In genomic region chr11:44036811-44037657, GRCh38 we compare ENCODE assay signal across 8 cellular contexts. TPM values are rescaled to one million over a fixed set of nuclear protein-coding genes. Genes with fewer than 3 reads are reported as not detected.
DNase-seq lines count a peak whose midpoint lies in the region; ATAC-seq and TF ChIP-seq lines count a peak whose summit lies in the region.

No MANE protein-coding gene starts in this region.

- no peak for TF ChIP-seq POLR2A in transverse colon (IDR thresholded peaks at IDR 0.05)

- H3K9me3 ChIP-seq in transverse colon, result no peaks in the 10 kb centered on the region

- DNase-seq in 8988T, result peak; percentile 48
- DNase-seq in NCI-H2227 treated with DMSO at 0.1 percent for 48 hours (lab: John Stamatoyannopoulos, UW), result peak; percentile 89
- DNase-seq in fibroblast of gingiva (ENCODE audit: low read depth), result peak; percentile 74
- DNase-seq in myocyte (ENCODE audit: low read depth), result peak; percentile 88
- DNase-seq in transverse colon, result peak; percentile 62

- no peak overlapping the region for H3K4me3 ChIP-seq in WI38 (ENCODE audit: low read depth, low read length)
- H3K4me3 ChIP-seq in transverse colon, result no peak overlapping the region

- in situ Hi-C loops in transverse colon (cut with MboI; ENCODE audit: low pct_ligation_motif_present in 1 of 4, low pct_unique_long_range_greater_than_20kb in 1 of 4, low sequenced_read_pairs in 3 of 4), result loop anchor here in 1 of 4 donors (10.0 kb wide), 1 partner anchor 142 kb away; no protein-coding TSS in a partner anchor

- H3K27ac ChIP-seq in transverse colon, result peak overlapping the region in 1 of 4 donors; percentile 9

- peak; percentile 73 for ATAC-seq in HG03108 (IDR thresholded peaks at IDR 0.05; ENCODE audit: unreplicated experiment)

- no peaks in the 10 kb centered on the region for H3K27me3 ChIP-seq in transverse colon

- intact Hi-C loops in transverse colon (cut with DNase I; ENCODE audit: low total_unique reads), result loop anchor here (5.0 to 10.0 kb wide), 2 partner anchors 145 to 352 kb away; partner anchors contain the start of gene HSD17B12

- WGBS in transverse colon (ENCODE audit: low coverage in 1 of 2), 2 donors, result 0 to 29% methylated on average over 1 to 12 of the region's 12 CpGs

- TF ChIP-seq CTCF in GM12874 (IDR thresholded peaks at IDR 0.05; ENCODE audit: insufficient read depth, low read depth, low read length) (peak; percentile 75), WI38 (IDR thresholded peaks at IDR 0.05; ENCODE audit: low read depth, low read length) (peak; percentile 84), transverse colon (IDR thresholded peaks at IDR 0.05) (peak; percentile 57 to 69 (median 65))

- peaks cover 0 to 2% (median 0%) of the 10 kb centered on the region in 4 donors for H3K4me1 ChIP-seq in transverse colon

- no peak for TF ChIP-seq EP300 in transverse colon (IDR thresholded peaks at IDR 0.05; ENCODE audit: low read depth)

- H3K36me3 ChIP-seq in transverse colon, result no peaks in the 10 kb centered on the region

RNA-seq across cellular contexts. Expression of gene ACCSL, which starts 10.7 kb away (rescaled TPM):
- not detected in 2 replicates for total RNA-seq in myocyte
- polyA plus RNA-seq in myocyte (2012), result not detected
- total RNA-seq in transverse colon, result not detected

RNA-seq across cellular contexts. Expression of gene ACCS, which starts 29.0 kb away (rescaled TPM):
- total RNA-seq in myocyte, result 10.7 and 11.4 TPM in 2 replicates
- polyA plus RNA-seq in myocyte (2012), result 15.2 TPM
- total RNA-seq in transverse colon, result 10 to 100 TPM; 17.6 to 88.3 (median 29.5) TPM

RNA-seq across cellular contexts. Expression of gene EXT2, which starts 58.4 kb away (rescaled TPM):
- 55.7 and 66.3 TPM in 2 replicates for total RNA-seq in myocyte
- polyA plus RNA-seq in myocyte (2012), result 56.5 TPM
- total RNA-seq in transverse colon, result 10 to 100 TPM; 32.2 to 82.9 (median 59.6) TPM
